In the genomic region with DNA sequence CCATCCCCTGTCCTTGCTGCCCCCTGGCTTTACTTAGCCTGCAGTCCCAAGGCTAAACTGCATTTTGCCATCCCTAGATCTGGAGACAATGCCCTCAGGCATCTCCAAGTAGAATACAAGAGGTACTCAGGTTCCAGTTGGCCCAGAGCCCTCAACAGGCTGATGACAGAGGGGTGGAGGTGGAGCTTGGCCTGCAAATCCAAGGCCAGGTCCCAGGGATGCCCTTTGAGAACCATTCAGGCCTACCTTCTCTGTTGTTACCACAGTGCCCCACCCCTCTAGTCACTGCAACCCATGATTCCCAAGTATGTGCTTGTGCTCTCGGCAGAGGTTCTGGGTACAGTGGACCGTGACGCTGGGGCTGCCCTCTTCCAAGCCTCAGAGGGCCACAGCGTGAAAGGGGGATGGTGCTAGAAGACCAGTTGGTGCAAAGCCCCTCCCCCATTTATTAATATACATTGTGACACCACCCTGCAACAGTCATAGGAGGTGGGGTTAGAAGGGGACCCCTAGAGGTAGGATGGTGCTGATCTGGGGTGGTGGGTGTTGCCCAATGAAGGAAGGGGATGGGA, we compare ENCODE assay signal across 17 cellular contexts. TPM values are rescaled to one million over a fixed set of nuclear protein-coding genes. Genes with fewer than 3 reads are reported as not detected.
DNase-seq lines count a peak whose midpoint lies in the region; ATAC-seq and TF ChIP-seq lines count a peak whose summit lies in the region.
"Had no signal": no experiment of that assay in that cellular context is flagged by ENCODE, and none has a peak within 500 bp of the region (broad histone marks: within the 10 kb centered on the region; RNA-seq: fewer than 3 reads in every experiment).

No MANE protein-coding gene starts in this region.

- peaks cover 8% of the 10 kb centered on the region for H3K4me1 Mint-ChIP-seq in activated CD4-positive, alpha-beta T cell treated with anti-CD3 and anti-CD28 coated beads, Interleukin-2, amount 10 ng/mL, durations not matched to agents 7 days and 5 days
- H3K4me1 Mint-ChIP-seq in T-helper 17 cell, result peaks cover 4% of the 10 kb centered on the region

- H3K4me3 Mint-ChIP-seq in activated CD4-positive, alpha-beta T cell treated with anti-CD3 and anti-CD28 coated beads, Interleukin-2, amount 10 ng/mL, durations not matched to agents 7 days and 5 days, result no peak overlapping the region
- H3K4me3 Mint-ChIP-seq in T-helper 17 cell, result peak overlapping the region; percentile 31
- H3K4me3 Mint-ChIP-seq: activated B cell treated with CpG ODN at 0.5 μM for 24 hours; CD8-positive, alpha-beta T cell had no signal

- H3K9me3 ChIP-seq in T-helper 17 cell (ENCODE audit: control insufficient read depth, low read length, poor library complexity, severe bottlenecking), result no peaks in the 10 kb centered on the region
- no peaks in the 10 kb centered on the region for H3K9me3 ChIP-seq in osteoblast (ENCODE audit: low read depth, low read length)
- H3K9me3 ChIP-seq: heart right ventricle, right atrium auricular region had no signal

- H3K79me2 ChIP-seq in osteoblast (ENCODE audit: insufficient read depth, low read length), result peaks cover 10% of the 10 kb centered on the region

- no peak for TF ChIP-seq CTCF in osteoblast (IDR thresholded peaks at IDR 0.05; ENCODE audit: extremely low read depth, low read depth, low read length)

- peak overlapping the region; percentile 7 for H3K27ac Mint-ChIP-seq in activated CD4-positive, alpha-beta T cell treated with anti-CD3 and anti-CD28 coated beads, Interleukin-2, amount 10 ng/mL, durations not matched to agents 7 days and 5 days
- peak overlapping the region; percentile 78 for H3K27ac Mint-ChIP-seq in T-helper 17 cell
- H3K27ac Mint-ChIP-seq: activated B cell treated with CpG ODN at 0.5 μM for 24 hours had no signal

- peaks cover 4% of the 10 kb centered on the region for H3K4me1 ChIP-seq in osteoblast (ENCODE audit: insufficient read depth, low read length)

- H3K4me3 ChIP-seq in osteoblast (ENCODE audit: insufficient read depth, low read length), result no peak overlapping the region
- H3K4me3 ChIP-seq: heart right ventricle, right atrium auricular region had no signal

- CTCF ChIA-PET in activated CD4-positive, alpha-beta T cell treated with anti-CD3 and anti-CD28 coated beads, Interleukin-2, amount 10 ng/mL, durations not matched to agents 7 days and 5 days (lab: Charles Lee), result no interaction called here

- H3K9me3 Mint-ChIP-seq in activated CD4-positive, alpha-beta T cell treated with anti-CD3 and anti-CD28 coated beads, Interleukin-2, amount 10 ng/mL, durations not matched to agents 7 days and 5 days, result no peaks in the 10 kb centered on the region
- H3K9me3 Mint-ChIP-seq: activated B cell treated with CpG ODN at 0.5 μM for 24 hours; CD8-positive, alpha-beta T cell had no signal

- POLR2A ChIA-PET in activated CD4-positive, alpha-beta T cell treated with anti-CD3 and anti-CD28 coated beads, Interleukin-2, amount 10 ng/mL, durations not matched to agents 7 days and 5 days (lab: Charles Lee), result no interaction called here

- peaks cover 19% of the 10 kb centered on the region for H3K36me3 Mint-ChIP-seq in activated CD4-positive, alpha-beta T cell treated with anti-CD3 and anti-CD28 coated beads, Interleukin-2, amount 10 ng/mL, durations not matched to agents 7 days and 5 days (ENCODE audit: low read depth)
- peaks cover 2% of the 10 kb centered on the region for H3K36me3 Mint-ChIP-seq in T-helper 17 cell (ENCODE audit: low read depth)

- H3K27me3 Mint-ChIP-seq in activated CD4-positive, alpha-beta T cell treated with anti-CD3 and anti-CD28 coated beads, Interleukin-2, amount 10 ng/mL, durations not matched to agents 7 days and 5 days, result no peaks in the 10 kb centered on the region
- H3K27me3 Mint-ChIP-seq in T-helper 17 cell, result no peaks in the 10 kb centered on the region
- H3K27me3 Mint-ChIP-seq: activated B cell treated with CpG ODN at 0.5 μM for 24 hours had no signal

- no peak overlapping the region for H3K4me2 ChIP-seq in osteoblast (ENCODE audit: insufficient read depth, low read length)

- no peak overlapping the region for H2AFZ ChIP-seq in osteoblast (ENCODE audit: low read length)

- H3K36me3 ChIP-seq in osteoblast (ENCODE audit: insufficient read depth, low read length), result peaks cover 10% of the 10 kb centered on the region
- H3K36me3 ChIP-seq: brain microvascular endothelial cell had no signal

- no peak overlapping the region for H3K27ac ChIP-seq in osteoblast (ENCODE audit: low read depth, low read length)
- H3K27ac ChIP-seq: brain microvascular endothelial cell, heart right ventricle, right atrium auricular region had no signal

- no peak for DNase-seq in activated CD4-positive, alpha-beta T cell treated with anti-CD3 and anti-CD28 coated beads, Interleukin-2, amount 10 ng/mL, durations not matched to agents 7 days and 5 days
- no peak for DNase-seq in activated CD4-positive, alpha-beta T cell treated with anti-CD3 and anti-CD28 coated beads for 1 hour
- no peak for DNase-seq in T-helper 17 cell
- peak; percentile 49 for DNase-seq in osteoblast (ENCODE audit: insufficient read length, low spot score, missing footprints)
- DNase-seq in T-helper 9 cell, result no peak
- DNase-seq: ACHN; activated B cell treated with CpG ODN at 0.5 μM for 24 hours; activated gamma-delta T cell; brain microvascular endothelial cell; CD8-positive, alpha-beta T cell; GDM1; H7; heart right ventricle; NCI-H748 treated with DMSO at 0.1 percent for 48 hours; stimulated activated CD4-positive, alpha-beta T cell treated with anti-CD3 and anti-CD28 coated beads, Interleukin-1b, Interleukin-23, amount 100 ng/mL, for 48 hours had no signal

- H3K27me3 ChIP-seq in osteoblast (ENCODE audit: insufficient read depth, low read length), result peaks cover 3% of the 10 kb centered on the region
- H3K27me3 ChIP-seq: brain microvascular endothelial cell, right atrium auricular region had no signal

- peaks cover 6% of the 10 kb centered on the region for H4K20me1 ChIP-seq in osteoblast (ENCODE audit: insufficient read depth, low read length)

- ATAC-seq in T-helper 17 cell (no peak), HG03354 (IDR thresholded peaks at IDR 0.05; ENCODE audit: poor library complexity, severe bottlenecking, unreplicated experiment) (no peak)
- ATAC-seq: CD8-positive, alpha-beta T cell; heart right ventricle had no signal

RNA-seq across cellular contexts. Expression of a gene that starts 6.4 kb away (rescaled TPM):
- total RNA-seq in activated CD4-positive, alpha-beta T cell treated with anti-CD3 and anti-CD28 coated beads, Interleukin-2, amount 10 ng/mL, durations not matched to agents 7 days and 5 days, result 100 to 1,000 TPM; 162 to 177 TPM
- 100 to 1,000 TPM; 109 to 112 TPM for total RNA-seq in T-helper 17 cell
- total RNA-seq in osteoblast, result 142 and 150 TPM in 2 replicates

RNA-seq across cellular contexts. Expression of a gene that starts 31.3 kb away (rescaled TPM):
- total RNA-seq in activated CD4-positive, alpha-beta T cell treated with anti-CD3 and anti-CD28 coated beads, Interleukin-2, amount 10 ng/mL, durations not matched to agents 7 days and 5 days, result 10 to 100 TPM; 61.6 to 64.2 TPM
- total RNA-seq in T-helper 17 cell (100 to 1,000 TPM; 123 to 145 TPM), osteoblast (61.2 and 65.4 TPM in 2 replicates)

RNA-seq across cellular contexts. Expression of a gene that starts 42.2 kb away (rescaled TPM):
- total RNA-seq in activated CD4-positive, alpha-beta T cell treated with anti-CD3 and anti-CD28 coated beads, Interleukin-2, amount 10 ng/mL, durations not matched to agents 7 days and 5 days, result 10 to 100 TPM; 59.0 to 59.2 TPM
- total RNA-seq in T-helper 17 cell (10 to 100 TPM; 33.0 to 36.5 TPM), osteoblast (29.2 and 32.9 TPM in 2 replicates)

RNA-seq across cellular contexts. Expression of a gene that starts 42.7 kb away (rescaled TPM):
- total RNA-seq in activated CD4-positive, alpha-beta T cell treated with anti-CD3 and anti-CD28 coated beads, Interleukin-2, amount 10 ng/mL, durations not matched to agents 7 days and 5 days, result 100 to 1,000 TPM; 109 to 111 TPM
- 10 to 100 TPM; 55.4 to 55.6 TPM for total RNA-seq in T-helper 17 cell
- 43.1 and 45.4 TPM in 2 replicates for total RNA-seq in osteoblast

RNA-seq across cellular contexts. Expression of a gene that starts 45.6 kb away (rescaled TPM):
- 10 to 100 TPM; 26.0 to 28.2 TPM for total RNA-seq in activated CD4-positive, alpha-beta T cell treated with anti-CD3 and anti-CD28 coated beads, Interleukin-2, amount 10 ng/mL, durations not matched to agents 7 days and 5 days
- 10 to 100 TPM; 42.0 to 42.9 TPM for total RNA-seq in T-helper 17 cell
- total RNA-seq in osteoblast, result 28.2 and 31.8 TPM in 2 replicates
